ENCODE assay signal across 1 cellular context in genomic region chr12:1519642-1520041, GRCh38.
TF ChIP-seq lines count a peak whose summit lies in the region.

No MANE protein-coding gene starts in this region.

TF ChIP-seq in IMR-90, 13 proteins besides CTCF, POLR2A, EP300 and RAD21 (continued from another document):
- TF ChIP-seq USF2 (IDR thresholded peaks at IDR 0.05; ENCODE audit: low read depth, low read length): no peak
- no peak for TF ChIP-seq MXI1 (IDR thresholded peaks at IDR 0.05; ENCODE audit: borderline replicate concordance, low read depth, low read length)
- TF ChIP-seq BHLHE40 (IDR thresholded peaks at IDR 0.05; ENCODE audit: low read depth, low read length): no peak
- TF ChIP-seq CEBPB (IDR thresholded peaks at IDR 0.05; ENCODE audit: low read depth, low read length): no peak
- TF ChIP-seq SMC3 (IDR thresholded peaks at IDR 0.05; ENCODE audit: low read depth, low read length): no peak
- no peak for TF ChIP-seq ELK1 (IDR thresholded peaks at IDR 0.05; ENCODE audit: borderline replicate concordance, low read depth, low read length)
- no peak for TF ChIP-seq MAZ (IDR thresholded peaks at IDR 0.05; ENCODE audit: borderline replicate concordance, low read depth, low read length)
TF ChIP-seq in IMR-90: peak in this region for 0.
